ENCODE assay signal across 1 cellular context in genomic region chr1:234564035-234565029, GRCh38.
TF ChIP-seq lines count a peak whose summit lies in the region.

No MANE protein-coding gene starts in this region.

TF ChIP-seq in GM23338, 12 proteins besides CTCF, POLR2A, EP300 and RAD21:
- TF ChIP-seq, protein P1, sequence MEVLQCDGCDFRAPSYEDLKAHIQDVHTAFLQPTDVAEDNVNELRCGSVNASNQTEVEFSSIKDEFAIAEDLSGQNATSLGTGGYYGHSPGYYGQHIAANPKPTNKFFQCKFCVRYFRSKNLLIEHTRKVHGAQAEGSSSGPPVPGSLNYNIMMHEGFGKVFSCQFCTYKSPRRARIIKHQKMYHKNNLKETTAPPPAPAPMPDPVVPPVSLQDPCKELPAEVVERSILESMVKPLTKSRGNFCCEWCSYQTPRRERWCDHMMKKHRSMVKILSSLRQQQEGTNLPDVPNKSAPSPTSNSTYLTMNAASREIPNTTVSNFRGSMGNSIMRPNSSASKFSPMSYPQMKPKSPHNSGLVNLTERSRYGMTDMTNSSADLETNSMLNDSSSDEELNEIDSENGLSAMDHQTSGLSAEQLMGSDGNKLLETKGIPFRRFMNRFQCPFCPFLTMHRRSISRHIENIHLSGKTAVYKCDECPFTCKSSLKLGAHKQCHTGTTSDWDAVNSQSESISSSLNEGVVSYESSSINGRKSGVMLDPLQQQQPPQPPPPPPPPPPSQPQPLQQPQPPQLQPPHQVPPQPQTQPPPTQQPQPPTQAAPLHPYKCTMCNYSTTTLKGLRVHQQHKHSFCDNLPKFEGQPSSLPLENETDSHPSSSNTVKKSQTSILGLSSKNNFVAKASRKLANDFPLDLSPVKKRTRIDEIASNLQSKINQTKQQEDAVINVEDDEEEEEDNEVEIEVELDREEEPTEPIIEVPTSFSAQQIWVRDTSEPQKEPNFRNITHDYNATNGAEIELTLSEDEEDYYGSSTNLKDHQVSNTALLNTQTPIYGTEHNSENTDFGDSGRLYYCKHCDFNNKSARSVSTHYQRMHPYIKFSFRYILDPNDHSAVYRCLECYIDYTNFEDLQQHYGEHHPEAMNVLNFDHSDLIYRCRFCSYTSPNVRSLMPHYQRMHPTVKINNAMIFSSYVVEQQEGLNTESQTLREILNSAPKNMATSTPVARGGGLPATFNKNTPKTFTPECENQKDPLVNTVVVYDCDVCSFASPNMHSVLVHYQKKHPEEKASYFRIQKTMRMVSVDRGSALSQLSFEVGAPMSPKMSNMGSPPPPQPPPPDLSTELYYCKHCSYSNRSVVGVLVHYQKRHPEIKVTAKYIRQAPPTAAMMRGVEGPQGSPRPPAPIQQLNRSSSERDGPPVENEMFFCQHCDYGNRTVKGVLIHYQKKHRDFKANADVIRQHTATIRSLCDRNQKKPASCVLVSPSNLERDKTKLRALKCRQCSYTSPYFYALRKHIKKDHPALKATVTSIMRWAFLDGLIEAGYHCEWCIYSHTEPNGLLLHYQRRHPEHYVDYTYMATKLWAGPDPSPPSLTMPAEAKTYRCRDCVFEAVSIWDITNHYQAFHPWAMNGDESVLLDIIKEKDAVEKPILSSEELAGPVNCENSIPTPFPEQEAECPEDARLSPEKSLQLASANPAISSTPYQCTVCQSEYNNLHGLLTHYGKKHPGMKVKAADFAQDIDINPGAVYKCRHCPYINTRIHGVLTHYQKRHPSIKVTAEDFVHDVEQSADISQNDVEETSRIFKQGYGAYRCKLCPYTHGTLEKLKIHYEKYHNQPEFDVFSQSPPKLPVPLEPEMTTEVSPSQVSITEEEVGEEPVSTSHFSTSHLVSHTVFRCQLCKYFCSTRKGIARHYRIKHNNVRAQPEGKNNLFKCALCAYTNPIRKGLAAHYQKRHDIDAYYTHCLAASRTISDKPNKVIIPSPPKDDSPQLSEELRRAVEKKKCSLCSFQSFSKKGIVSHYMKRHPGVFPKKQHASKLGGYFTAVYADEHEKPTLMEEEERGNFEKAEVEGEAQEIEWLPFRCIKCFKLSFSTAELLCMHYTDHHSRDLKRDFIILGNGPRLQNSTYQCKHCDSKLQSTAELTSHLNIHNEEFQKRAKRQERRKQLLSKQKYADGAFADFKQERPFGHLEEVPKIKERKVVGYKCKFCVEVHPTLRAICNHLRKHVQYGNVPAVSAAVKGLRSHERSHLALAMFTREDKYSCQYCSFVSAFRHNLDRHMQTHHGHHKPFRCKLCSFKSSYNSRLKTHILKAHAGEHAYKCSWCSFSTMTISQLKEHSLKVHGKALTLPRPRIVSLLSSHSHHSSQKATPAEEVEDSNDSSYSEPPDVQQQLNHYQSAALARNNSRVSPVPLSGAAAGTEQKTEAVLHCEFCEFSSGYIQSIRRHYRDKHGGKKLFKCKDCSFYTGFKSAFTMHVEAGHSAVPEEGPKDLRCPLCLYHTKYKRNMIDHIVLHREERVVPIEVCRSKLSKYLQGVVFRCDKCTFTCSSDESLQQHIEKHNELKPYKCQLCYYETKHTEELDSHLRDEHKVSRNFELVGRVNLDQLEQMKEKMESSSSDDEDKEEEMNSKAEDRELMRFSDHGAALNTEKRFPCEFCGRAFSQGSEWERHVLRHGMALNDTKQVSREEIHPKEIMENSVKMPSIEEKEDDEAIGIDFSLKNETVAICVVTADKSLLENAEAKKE (CRISPR knock-in tag; IDR thresholded peaks at IDR 0.05) = no peak
